23 cellular contexts compared by ENCODE assay signal in genomic region chr1:62428351-62428750, GRCh38.
"Had no signal": no experiment of that assay in that cellular context is flagged by ENCODE, and none has a peak within 500 bp of the region (broad histone marks: within the 10 kb centered on the region; RNA-seq: fewer than 3 reads in every experiment).

No MANE protein-coding gene starts in this region.

- FAIRE-seq: colon, frontal cortex, islet of Langerhans had no signal

- DNase-seq: activated CD4-positive, alpha-beta T cell treated with anti-CD3 and anti-CD28 coated beads for 4 hours; activated CD4-positive, alpha-beta T cell treated with anti-CD3 and anti-CD28 coated beads, Interleukin-2, amount 50 U/mL, for 4 hours; activated CD4-positive, CD25-positive, alpha-beta regulatory T cell; activated naive CD4-positive, alpha-beta T cell; activated T-cell treated with anti-CD3 and anti-CD28 coated beads for 4 hours; activated T-cell treated with anti-CD3 and anti-CD28 coated beads, Interleukin-2, amount 50 U/mL, for 72 hours; effector CD8-positive, alpha-beta T cell; left cardiac atrium; left ventricle myocardium superior; mucosa of descending colon; posterior cingulate gyrus; right lobe of liver; stimulated activated CD4-positive, alpha-beta T cell treated with anti-CD3 and anti-CD28 coated beads, Interleukin-12 subunit alpha, Interleukin-12 subunit beta, amount 100 ng/mL, for 4 hours; stimulated activated CD4-positive, alpha-beta T cell treated with anti-CD3 and anti-CD28 coated beads, Interleukin-4, amount 100 ng/mL, for 1 hour; stimulated activated naive CD8-positive, alpha-beta T cell treated with anti-CD3 and anti-CD28 coated beads, Interleukin-15, Interleukin-2, amounts not matched to agents 100 U/mL and 50 U/mL, for 24 hours; testis; transverse colon had no signal

- ATAC-seq: activated naive CD4-positive, alpha-beta T cell treated with anti-CD3 and anti-CD28 coated beads, Interleukin-2, amount 50 U/mL, for 72 hours; activated T-cell treated with anti-CD3 and anti-CD28 coated beads, Interleukin-2, amount 50 U/mL, for 72 hours; body of pancreas; left cardiac atrium; left ventricle myocardium superior; mucosa of descending colon; natural killer cell treated with Interleukin-12 subunit alpha and Interleukin-12 subunit beta and Interleukin-15 and Interleukin-18, amount 100 ng/mL, for 72 hours; right lobe of liver; stimulated activated naive CD8-positive, alpha-beta T cell treated with anti-CD3 and anti-CD28 coated beads, Interleukin-15, Interleukin-2, amounts not matched to agents 100 U/mL and 50 U/mL, for 24 hours had no signal
